In the genomic region with DNA sequence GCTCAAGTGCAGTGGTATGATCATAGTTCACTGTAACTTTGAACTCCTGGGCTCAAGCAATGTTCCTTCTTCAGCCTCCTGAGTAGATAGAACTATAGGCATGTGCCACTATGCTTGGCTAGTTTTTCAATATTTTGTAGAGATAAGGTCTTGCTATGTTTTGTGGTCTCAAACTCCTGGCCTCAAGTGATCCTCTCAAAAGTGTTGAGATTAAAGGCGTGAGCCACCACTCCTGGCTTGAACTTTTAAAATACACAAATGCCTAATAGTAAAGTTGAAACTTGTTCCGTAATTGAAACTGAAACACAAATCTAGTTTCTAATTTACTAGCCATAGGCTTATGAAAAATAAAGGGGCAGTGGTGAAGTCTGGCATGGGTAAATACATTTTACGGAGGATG, we compare ENCODE assay signal across 15 cellular contexts.
A peak's percentile ranks its signal among the peaks of the same experiment; 100 is the strongest.
DNase-seq lines count a peak whose midpoint lies in the region; ATAC-seq, FAIRE-seq and TF ChIP-seq lines count a peak whose summit lies in the region.
"Had no signal": no experiment of that assay in that cellular context is flagged by ENCODE, and none has a peak within 500 bp of the region (broad histone marks: within the 10 kb centered on the region; RNA-seq: fewer than 3 reads in every experiment).

No MANE protein-coding gene starts in this region.

- H3K9me3 Mint-ChIP-seq in activated T-helper 17 cell treated with anti-CD3 and anti-CD28 coated beads, Interleukin-2, amount 50 U/mL, for 72 hours: no peaks in the 10 kb centered on the region
- H3K9me3 Mint-ChIP-seq: CD4-positive, alpha-beta T cell had no signal

- H3K27me3 Mint-ChIP-seq in activated T-helper 17 cell treated with anti-CD3 and anti-CD28 coated beads, Interleukin-2, amount 50 U/mL, for 72 hours: no peaks in the 10 kb centered on the region
- H3K27me3 Mint-ChIP-seq: CD4-positive, alpha-beta T cell had no signal

- peaks cover 15% of the 10 kb centered on the region for H3K4me1 Mint-ChIP-seq in activated T-helper 17 cell treated with anti-CD3 and anti-CD28 coated beads, Interleukin-2, amount 50 U/mL, for 72 hours

- peaks cover 61% of the 10 kb centered on the region for H3K36me3 Mint-ChIP-seq in activated T-helper 17 cell treated with anti-CD3 and anti-CD28 coated beads, Interleukin-2, amount 50 U/mL, for 72 hours (ENCODE audit: low read depth)

- peak overlapping the region; percentile 39 for H3K4me3 Mint-ChIP-seq in activated T-helper 17 cell treated with anti-CD3 and anti-CD28 coated beads, Interleukin-2, amount 50 U/mL, for 72 hours
- H3K4me3 Mint-ChIP-seq: CD4-positive, alpha-beta T cell had no signal

- peak overlapping the region; percentile 83 for H3K27ac Mint-ChIP-seq in activated T-helper 17 cell treated with anti-CD3 and anti-CD28 coated beads, Interleukin-2, amount 50 U/mL, for 72 hours
- H3K27ac Mint-ChIP-seq: CD4-positive, alpha-beta T cell had no signal

- intact Hi-C loops in sciatic nerve (cut with DNase I) (no loop called here), posterior cingulate gyrus (cut with DNase I) (no loop called here)

- ATAC-seq in HG02938 (IDR thresholded peaks at IDR 0.05; ENCODE audit: unreplicated experiment) (peak; percentile 80), sciatic nerve (no peak)
- ATAC-seq in activated T-helper 17 cell treated with anti-CD3 and anti-CD28 coated beads, Interleukin-2, amount 50 U/mL, for 72 hours (replicated peaks): peak; percentile 91

- TF ChIP-seq POLR2A in GM12891 (IDR thresholded peaks at IDR 0.05; ENCODE audit: low read depth, low read length): no peak

- DNase-seq in GM12891 (ENCODE audit: insufficient read length, low spot score): no peak
- no peak for DNase-seq in GM19239 (ENCODE audit: insufficient read length, low spot score)
- no peak for DNase-seq in sciatic nerve (ENCODE audit: low spot score)
- DNase-seq in posterior cingulate gyrus: no peak
- no peak for DNase-seq in NCI-H2081 (lab: John Stamatoyannopoulos, UW)
- no peak for DNase-seq in COR-L47 (lab: John Stamatoyannopoulos, UW)
- DNase-seq: amniotic stem cell; CD4-positive, alpha-beta T cell; effector CD8-positive, alpha-beta T cell; mammary epithelial cell; NCI-H69; psoas muscle; SIG-M5 had no signal

- FAIRE-seq in GM12891 (lab: Jason Lieb, UNC) (peak; percentile 58), GM19239 (lab: Jason Lieb, UNC) (peak; percentile 91)

TF ChIP-seq in GM12891, 5 proteins besides CTCF, POLR2A, EP300 and RAD21:
- TF ChIP-seq SPI1 (IDR thresholded peaks at IDR 0.05; ENCODE audit: low read depth, low read length) (no peak), TAF1 (IDR thresholded peaks at IDR 0.05; ENCODE audit: low read depth, low read length) (no peak), PAX5 (IDR thresholded peaks at IDR 0.05; ENCODE audit: insufficient read depth, low read length, severe bottlenecking) (no peak), POU2F2 (IDR thresholded peaks at IDR 0.05; ENCODE audit: low read depth, low read length) (no peak), POLR2AphosphoS5 (IDR thresholded peaks at IDR 0.05; ENCODE audit: low read depth, low read length) (no peak)
